ENCODE assay signal across 8 cellular contexts in genomic region chr14:102362545-102363181, GRCh38. TPM values are rescaled to one million over a fixed set of nuclear protein-coding genes. Genes with fewer than 3 reads are reported as not detected.
DNase-seq lines count a peak whose midpoint lies in the region; ATAC-seq and TF ChIP-seq lines count a peak whose summit lies in the region.

Gene CINP (minus strand): TSS chr14:102362890. CDS start chr14:102362851, 39 bp downstream.
Gene TECPR2 (plus strand): TSS chr14:102362941. CDS start chr14:102376722, 13,781 bp downstream.

- H3K4me3 ChIP-seq in left lung: peak within 1 kb of the TSS; percentile 88 to 95

- H3K27me3 ChIP-seq in left lung: no peaks in the 10 kb centered on the region

- intact Hi-C loops in left lung (cut with DNase I): no loop called here

- H3K36me3 ChIP-seq in left lung: peaks cover 0 to 17% of the 10 kb centered on the region in 2 donors

- DNase-seq in C1 segment of cervical spinal cord (lab: John Stamatoyannopoulos, UW) (peak; percentile 73 to 99 (median 95)), NCI-H748 (lab: John Stamatoyannopoulos, UW; ENCODE audit: unreplicated experiment) (peak; percentile 98), dedifferentiated amniotic fluid mesenchymal stem cell (ENCODE audit: extremely low spot score) (peak; percentile 97), left lung (peak; percentile 97 to 100)
- peak; percentile 97 for DNase-seq in activated CD4-positive, alpha-beta T cell treated with anti-CD3 and anti-CD28 coated beads, Interleukin-2, amount 50 U/mL, for 1 hour
- DNase-seq in stimulated activated CD4-positive, alpha-beta T cell treated with anti-CD3 and anti-CD28 coated beads, Interleukin-2, amount 100 ng/mL, for 4 hours (ENCODE audit: low read depth): peak; percentile 95

- ATAC-seq in GM19372 (IDR thresholded peaks at IDR 0.05; ENCODE audit: low read depth, unreplicated experiment) (peak; percentile 88), HG03521 (IDR thresholded peaks at IDR 0.05; ENCODE audit: unreplicated experiment) (peak; percentile 92), left lung (peak; percentile 98)

- peaks cover 18 to 30% of the 10 kb centered on the region in 2 donors for H3K4me1 ChIP-seq in left lung

- TF ChIP-seq CTCF in left lung (IDR thresholded peaks at IDR 0.05): no peak

- H3K27ac ChIP-seq in left lung: peak within 1 kb of the TSS; percentile 84 to 96

- H3K9me3 ChIP-seq in left lung: no peaks in the 10 kb centered on the region

RNA-seq across cellular contexts. Expression of gene CINP, which starts in this region (rescaled TPM):
- 10 to 100 TPM; 32.1 to 35.5 TPM for total RNA-seq in left lung

RNA-seq across cellular contexts. Expression of gene TECPR2, which starts in this region (rescaled TPM):
- 10 to 100 TPM; 26.1 to 30.1 TPM for total RNA-seq in left lung

Comparison
In these comparisons a context has a peak if more than half of its experiments do, and no peak if none do; other contexts are left out.
1. Peak in every context shown above with its lines: DNase-seq, ATAC-seq, H3K4me3 ChIP-seq and H3K27ac ChIP-seq.